ENCODE assay signal across 1 cellular context in genomic region chr9:93212409-93212808, GRCh38.
TF ChIP-seq lines count a peak whose summit lies in the region.

No MANE protein-coding gene starts in this region.

TF ChIP-seq in HepG2, 621 proteins besides CTCF, POLR2A, EP300 and RAD21:
- TF ChIP-seq ZNF788 (CRISPR knock-in tag; IDR thresholded peaks at IDR 0.05; ENCODE audit: borderline replicate concordance) (no peak), NCOR1 (IDR thresholded peaks at IDR 0.05; ENCODE audit: borderline replicate concordance, low read length) (no peak), PRDM15 (CRISPR knock-in tag; IDR thresholded peaks at IDR 0.05) (no peak), ARID2 (CRISPR knock-in tag; IDR thresholded peaks at IDR 0.05; ENCODE audit: borderline replicate concordance) (no peak), ZNF629 (CRISPR knock-in tag; conservative IDR thresholded peaks at IDR 0.05) (peak; percentile 98), NFRKB (IDR thresholded peaks at IDR 0.05) (no peak), RCOR2 (CRISPR knock-in tag; IDR thresholded peaks at IDR 0.05) (0 out of 2 replicates have a peak, but pooled peaks have one; percentile 38), ARID3A (IDR thresholded peaks at IDR 0.05; ENCODE audit: low read depth, low read length) (no peak), PATZ1 (CRISPR knock-in tag; IDR thresholded peaks at IDR 0.05) (peak; percentile 21; the same call in 1 of the 2 replicates), ESRRA (CRISPR knock-in tag; IDR thresholded peaks at IDR 0.05; ENCODE audit: low read depth) (peak; percentile 58), KDM1A (CRISPR knock-in tag; IDR thresholded peaks at IDR 0.05) (0 out of 2 replicates have a peak, but pooled peaks have one; percentile 65), ZMYM3 (CRISPR knock-in tag; IDR thresholded peaks at IDR 0.05) (peak; percentile 95), ZNF687 (CRISPR knock-in tag; IDR thresholded peaks at IDR 0.05) (peak; percentile 43), XBP1 (CRISPR knock-in tag; IDR thresholded peaks at IDR 0.05) (no peak), GTF3A (CRISPR knock-in tag; conservative IDR thresholded peaks at IDR 0.05) (no peak), ZNF280D (CRISPR knock-in tag; IDR thresholded peaks at IDR 0.05) (no peak), CBFB (CRISPR knock-in tag; IDR thresholded peaks at IDR 0.05) (no peak), ZNF354B (CRISPR knock-in tag; IDR thresholded peaks at IDR 0.05) (no peak), HNF4A (CRISPR knock-in tag; IDR thresholded peaks at IDR 0.05) (peak; percentile 73; the same call in 1 of the 2 replicates), ADNP (CRISPR knock-in tag; IDR thresholded peaks at IDR 0.05) (peak; percentile 79)
TF ChIP-seq in HepG2: peak in this region for 9.
